ENCODE assay signal across 8 cellular contexts in genomic region chr14:49852351-49853157, GRCh38. TPM values are rescaled to one million over a fixed set of nuclear protein-coding genes. Genes with fewer than 3 reads are reported as not detected.
A peak's percentile ranks its signal among the peaks of the same experiment; 100 is the strongest.
DNase-seq lines count a peak whose midpoint lies in the region; ATAC-seq and TF ChIP-seq lines count a peak whose summit lies in the region.

Gene NEMF, minus strand, starts transcription at chr14:49852788. Its CDS starts 35 bp downstream, at chr14:49852753.

- H3K36me3 ChIP-seq in CD8-positive, alpha-beta T cell (ENCODE audit: insufficient read depth, low read length): no peaks in the 10 kb centered on the region

- peaks cover 42% of the 10 kb centered on the region for H3K4me1 Mint-ChIP-seq in CD8-positive, alpha-beta T cell (ENCODE audit: low read depth)
- peaks cover 41% of the 10 kb centered on the region for H3K4me1 Mint-ChIP-seq in activated CD8-positive, alpha-beta T cell treated with anti-CD3 and anti-CD28 coated beads, Interleukin-2, amount 10 ng/mL, durations not matched to agents 7 days and 5 days (ENCODE audit: low read depth)
- H3K4me1 Mint-ChIP-seq in memory B cell: peaks cover 19% of the 10 kb centered on the region

- peaks cover 34% of the 10 kb centered on the region for H3K36me3 Mint-ChIP-seq in CD8-positive, alpha-beta T cell
- H3K36me3 Mint-ChIP-seq in activated CD8-positive, alpha-beta T cell treated with anti-CD3 and anti-CD28 coated beads, Interleukin-2, amount 10 ng/mL, durations not matched to agents 7 days and 5 days (ENCODE audit: low read depth): peaks cover 32% of the 10 kb centered on the region
- peaks cover 6% of the 10 kb centered on the region for H3K36me3 Mint-ChIP-seq in memory B cell

- H3K27me3 ChIP-seq in CD8-positive, alpha-beta T cell (ENCODE audit: insufficient read depth, low read length): no peaks in the 10 kb centered on the region

- peak; percentile 56 to 86 (median 76) for DNase-seq in CD8-positive, alpha-beta T cell
- DNase-seq in NCI-H82 (lab: John Stamatoyannopoulos, UW) (peak; percentile 92), memory B cell (ENCODE audit: low spot score in 2 of 2) (peak; percentile 87 to 88)
- DNase-seq in activated CD8-positive, alpha-beta T cell treated with anti-CD3 and anti-CD28 coated beads, Interleukin-2, amount 10 ng/mL, durations not matched to agents 7 days and 5 days: peak; percentile 91
- DNase-seq in effector CD8-positive, alpha-beta T cell (lab: John Stamatoyannopoulos, UW): peak; percentile 70
- DNase-seq in stimulated activated CD8-positive, alpha-beta memory T cell treated with anti-CD3 and anti-CD28 coated beads, Interleukin-12 subunit alpha, Interleukin-12 subunit beta, amount 100 ng/mL, for 4 hours (ENCODE audit: low read depth): peak; percentile 62

- peak within 1 kb of the TSS; percentile 68 for H3K27ac ChIP-seq in CD8-positive, alpha-beta T cell (ENCODE audit: low read depth, low read length)

- ATAC-seq in CD8-positive, alpha-beta T cell: peak; percentile 78
- ATAC-seq in GM19438 (IDR thresholded peaks at IDR 0.05; ENCODE audit: low read depth, unreplicated experiment) (peak; percentile 80), HG03575 (IDR thresholded peaks at IDR 0.05; ENCODE audit: extremely low read depth, insufficient number of reproducible peaks, low FRiP score, unreplicated experiment) (peak; percentile 45), memory B cell (ENCODE audit: low read depth) (peak; percentile 81)
- ATAC-seq in activated CD8-positive, alpha-beta T cell treated with anti-CD3 and anti-CD28 coated beads, Interleukin-2, amount 10 ng/mL, durations not matched to agents 7 days and 5 days: peak; percentile 84

- H3K27me3 Mint-ChIP-seq in CD8-positive, alpha-beta T cell (ENCODE audit: low read depth): no peaks in the 10 kb centered on the region
- no peaks in the 10 kb centered on the region for H3K27me3 Mint-ChIP-seq in activated CD8-positive, alpha-beta T cell treated with anti-CD3 and anti-CD28 coated beads, Interleukin-2, amount 10 ng/mL, durations not matched to agents 7 days and 5 days (ENCODE audit: low read depth)
- H3K27me3 Mint-ChIP-seq in memory B cell: no peaks in the 10 kb centered on the region

- H3K4me3 Mint-ChIP-seq in CD8-positive, alpha-beta T cell: peak within 1 kb of the TSS; percentile 100
- H3K4me3 Mint-ChIP-seq in activated CD8-positive, alpha-beta T cell treated with anti-CD3 and anti-CD28 coated beads, Interleukin-2, amount 10 ng/mL, durations not matched to agents 7 days and 5 days: peak within 1 kb of the TSS; percentile 97
- H3K4me3 Mint-ChIP-seq in memory B cell: peak within 1 kb of the TSS; percentile 96

- POLR2A ChIA-PET in CD8-positive, alpha-beta T cell (lab: Charles Lee): interaction anchor here (0.6 to 4.1 kb wide), 29 partner anchors 10 to 977 kb away, joined by 3 to 74 read pairs (median 4); partner anchors contain the start of genes ARF6, DMAC2L, DNAAF2 and KLHDC2
- POLR2A ChIA-PET in activated CD8-positive, alpha-beta T cell treated with anti-CD3 and anti-CD28 coated beads, Interleukin-2, amount 10 ng/mL, durations not matched to agents 7 days and 5 days (lab: Charles Lee): interaction anchor here (0.7 to 3.6 kb wide), 24 partner anchors 11 to 379 kb away, joined by 3 to 102 read pairs (median 6); partner anchors contain the start of genes ARF6, DNAAF2, KLHDC2 and MGAT2

- peaks cover 29% of the 10 kb centered on the region for H3K4me1 ChIP-seq in CD8-positive, alpha-beta T cell (ENCODE audit: insufficient read depth, low read length)

- TF ChIP-seq CTCF in CD8-positive, alpha-beta T cell (IDR thresholded peaks at IDR 0.05): peak; percentile 69

- H3K9me3 Mint-ChIP-seq in CD8-positive, alpha-beta T cell: no peaks in the 10 kb centered on the region
- no peaks in the 10 kb centered on the region for H3K9me3 Mint-ChIP-seq in activated CD8-positive, alpha-beta T cell treated with anti-CD3 and anti-CD28 coated beads, Interleukin-2, amount 10 ng/mL, durations not matched to agents 7 days and 5 days (ENCODE audit: insufficient read depth)
- H3K9me3 Mint-ChIP-seq in memory B cell: no peaks in the 10 kb centered on the region

- H3K4me3 ChIP-seq in CD8-positive, alpha-beta T cell (ENCODE audit: low read depth, low read length): peak within 1 kb of the TSS; percentile 75

- no peaks in the 10 kb centered on the region for H3K9me3 ChIP-seq in CD8-positive, alpha-beta T cell (ENCODE audit: low read length)

- peak within 1 kb of the TSS; percentile 99 for H3K27ac Mint-ChIP-seq in CD8-positive, alpha-beta T cell
- peak within 1 kb of the TSS; percentile 98 for H3K27ac Mint-ChIP-seq in activated CD8-positive, alpha-beta T cell treated with anti-CD3 and anti-CD28 coated beads, Interleukin-2, amount 10 ng/mL, durations not matched to agents 7 days and 5 days
- H3K27ac Mint-ChIP-seq in memory B cell: peak within 1 kb of the TSS; percentile 96

- CTCF ChIA-PET in CD8-positive, alpha-beta T cell (lab: Charles Lee): interaction anchor here (0.7 to 11.1 kb wide), 47 partner anchors 9 to 459 kb away, joined by 3 to 124 read pairs (median 4); partner anchors contain the start of genes DMAC2L, L2HGDH, MGAT2 and RPL36AL
- CTCF ChIA-PET in activated CD8-positive, alpha-beta T cell treated with anti-CD3 and anti-CD28 coated beads, Interleukin-2, amount 10 ng/mL, durations not matched to agents 7 days and 5 days (lab: Charles Lee): interaction anchor here (0.7 to 4.9 kb wide), 65 partner anchors 10 to 970 kb away, joined by 3 to 227 read pairs (median 5); partner anchors contain the start of genes DMAC2L, DNAAF2, KLHDC2 and L2HGDH

- intact Hi-C loops in CD8-positive, alpha-beta T cell (cut with DNase I, micrococcal nuclease): loop anchor here (1.0 to 5.0 kb wide), 12 partner anchors 9 to 680 kb away; partner anchors contain the start of genes DNAAF2 (in 1 of the 2), KLHDC2 (in 1 of the 2), MAP4K5 (in 1 of the 2) and POLE2 (in 1 of the 2)

RNA-seq across cellular contexts. Expression of gene NEMF, which starts in this region (rescaled TPM):
- 100 to 1,000 TPM; 101 to 106 TPM for total RNA-seq in CD8-positive, alpha-beta T cell
- total RNA-seq in activated CD8-positive, alpha-beta T cell treated with anti-CD3 and anti-CD28 coated beads, Interleukin-2, amount 10 ng/mL, durations not matched to agents 7 days and 5 days: 10 to 100 TPM; 75.6 to 78.9 TPM

Comparison
In these comparisons a context has a peak if more than half of its experiments do, and no peak if none do; other contexts are left out.
1. Peak in every context shown above with its lines: DNase-seq, ATAC-seq, H3K4me3 ChIP-seq and H3K27ac ChIP-seq.